Comparison of ENCODE assay signal across 10 cellular contexts in the genomic region with DNA sequence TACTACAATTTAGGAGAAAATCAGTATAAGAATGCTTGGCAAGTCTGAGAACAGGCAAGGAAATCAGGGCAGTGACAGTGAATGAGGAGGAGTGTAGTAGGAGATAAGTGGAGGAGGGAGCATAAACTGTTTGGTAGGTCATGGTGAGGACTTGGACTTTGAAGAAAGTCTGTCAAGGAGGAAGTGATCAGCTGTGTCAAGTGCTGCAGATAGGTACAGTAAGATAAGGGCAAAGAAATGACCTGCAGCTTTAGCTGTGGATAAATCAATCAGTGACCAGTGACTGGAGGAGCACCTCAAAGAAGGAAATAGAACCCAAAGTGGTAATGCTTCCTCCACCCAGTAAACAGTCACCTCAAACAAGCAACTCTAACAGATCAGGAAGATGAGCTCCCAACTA.
A peak's percentile ranks its signal among the peaks of the same experiment; 100 is the strongest.
DNase-seq lines count a peak whose midpoint lies in the region; ATAC-seq and FAIRE-seq lines count a peak whose summit lies in the region.
"Had no signal": no experiment of that assay in that cellular context is flagged by ENCODE, and none has a peak within 500 bp of the region (broad histone marks: within the 10 kb centered on the region; RNA-seq: fewer than 3 reads in every experiment).

No MANE protein-coding gene starts in this region.

- no peaks in the 10 kb centered on the region for H3K9me3 ChIP-seq in small intestine (ENCODE audit: control insufficient read depth, low read depth)
- H3K9me3 ChIP-seq in GM23248 (ENCODE audit: low read depth): no peaks in the 10 kb centered on the region

- no peak overlapping the region for H3K9ac ChIP-seq in GM23248

- peaks cover 2% of the 10 kb centered on the region in 2 donors for H3K36me3 Mint-ChIP-seq in activated T-cell treated with anti-CD3 and anti-CD28 coated beads, Interleukin-2, amount 50 U/mL, for 72 hours (ENCODE audit: insufficient read depth in 2 of 2)
- H3K36me3 Mint-ChIP-seq in activated CD4-positive, alpha-beta memory T cell treated with anti-CD3 and anti-CD28 coated beads for 36 hours: no peaks in the 10 kb centered on the region

- no peaks in the 10 kb centered on the region for H3K4me1 ChIP-seq in small intestine (ENCODE audit: control insufficient read depth in 2 of 2, insufficient read depth in 1 of 2, low read depth in 1 of 2, low read length in 1 of 2)
- H3K4me1 ChIP-seq in GM23248 (ENCODE audit: insufficient read depth): peaks cover 13% of the 10 kb centered on the region

- peaks cover 78% of the 10 kb centered on the region for H3K4me1 Mint-ChIP-seq in activated T-cell treated with anti-CD3 and anti-CD28 coated beads, Interleukin-2, amount 50 U/mL, for 72 hours (ENCODE audit: low read depth)
- peaks cover 69% of the 10 kb centered on the region for H3K4me1 Mint-ChIP-seq in activated CD4-positive, alpha-beta memory T cell treated with anti-CD3 and anti-CD28 coated beads for 36 hours (ENCODE audit: low read depth)

- H3K27ac ChIP-seq in small intestine (ENCODE audit: low read depth in 1 of 2, low read length in 1 of 2) (peak overlapping the region in 1 of 2 donors; percentile 44), GM23248 (no peak overlapping the region)

- no peak overlapping the region for H3K4me2 ChIP-seq in GM23248 (ENCODE audit: unreplicated experiment)

- no peak for FAIRE-seq in small intestine (lab: Jason Lieb, UNC)

- intact Hi-C loops in activated CD4-positive, alpha-beta memory T cell treated with anti-CD3 and anti-CD28 coated beads for 36 hours (cut with micrococcal nuclease): no loop called here

- no peak for DNase-seq in activated T-cell treated with anti-CD3 and anti-CD28 coated beads, Interleukin-2, amount 50 U/mL, for 72 hours
- DNase-seq in activated T-cell treated with anti-CD3 and anti-CD28 coated beads, Interleukin-2, amount 50 U/mL, for 48 hours: no peak
- DNase-seq in activated CD4-positive, alpha-beta memory T cell treated with anti-CD3 and anti-CD28 coated beads for 36 hours: no peak
- DNase-seq in small intestine (peak; percentile 80), GM23248 (no peak), COLO668 (lab: John Stamatoyannopoulos, UW; ENCODE audit: unreplicated experiment) (no peak)
- no peak for DNase-seq in stimulated activated CD4-positive, alpha-beta T cell treated with anti-CD3 and anti-CD28 coated beads, Interleukin-1b, Interleukin-23, amount 100 ng/mL, for 48 hours
- DNase-seq: effector CD4-positive, alpha-beta T cell; NCI-H1694 had no signal

- H3K27me3 Mint-ChIP-seq in activated T-cell treated with anti-CD3 and anti-CD28 coated beads, Interleukin-2, amount 50 U/mL, for 72 hours (ENCODE audit: low read depth): no peaks in the 10 kb centered on the region
- H3K27me3 Mint-ChIP-seq in activated CD4-positive, alpha-beta memory T cell treated with anti-CD3 and anti-CD28 coated beads for 36 hours: no peaks in the 10 kb centered on the region

- peak in 1 of 2 donors; percentile 48 for ATAC-seq in activated T-cell treated with anti-CD3 and anti-CD28 coated beads, Interleukin-2, amount 50 U/mL, for 72 hours (replicated peaks in 1 of 2)
- peak; percentile 61 for ATAC-seq in HG02938 (IDR thresholded peaks at IDR 0.05; ENCODE audit: unreplicated experiment)

- CTCF ChIA-PET in activated CD4-positive, alpha-beta memory T cell treated with anti-CD3 and anti-CD28 coated beads for 36 hours (lab: Charles Lee): interaction anchor here (1.5 kb wide), 1 partner anchor 17 kb away, joined by 5 read pairs; no protein-coding TSS in a partner anchor

- POLR2A ChIA-PET in activated CD4-positive, alpha-beta memory T cell treated with anti-CD3 and anti-CD28 coated beads for 36 hours (lab: Charles Lee): no interaction called here

- H3K9me2 ChIP-seq in GM23248 (ENCODE audit: insufficient read depth): no peaks in the 10 kb centered on the region

- in situ Hi-C loops in GM23248 (cut with MboI): no loop called here

- H3K4me3 ChIP-seq in small intestine (ENCODE audit: low read depth in 1 of 2, low read length in 2 of 2): no peak overlapping the region
- H3K4me3 ChIP-seq in GM23248: no peak overlapping the region

- no peaks in the 10 kb centered on the region for H3K79me2 ChIP-seq in GM23248 (ENCODE audit: insufficient read depth)

- H3K36me3 ChIP-seq in small intestine (ENCODE audit: control insufficient read depth in 2 of 2, insufficient read depth in 2 of 2, low read length in 2 of 2) (no peaks in the 10 kb centered on the region), GM23248 (ENCODE audit: low read depth) (no peaks in the 10 kb centered on the region)

- no peaks in the 10 kb centered on the region for H3K9me3 Mint-ChIP-seq in activated T-cell treated with anti-CD3 and anti-CD28 coated beads, Interleukin-2, amount 50 U/mL, for 72 hours
- H3K9me3 Mint-ChIP-seq in activated CD4-positive, alpha-beta memory T cell treated with anti-CD3 and anti-CD28 coated beads for 36 hours: no peaks in the 10 kb centered on the region

- peak overlapping the region; percentile 59 for H3K27ac Mint-ChIP-seq in activated T-cell treated with anti-CD3 and anti-CD28 coated beads, Interleukin-2, amount 50 U/mL, for 72 hours
- H3K27ac Mint-ChIP-seq in activated CD4-positive, alpha-beta memory T cell treated with anti-CD3 and anti-CD28 coated beads for 36 hours: peak overlapping the region; percentile 15

- H3K27me3 ChIP-seq in small intestine (ENCODE audit: control insufficient read depth in 2 of 2, insufficient read depth in 2 of 2, low read length in 2 of 2): no peaks in the 10 kb centered on the region
- no peaks in the 10 kb centered on the region for H3K27me3 ChIP-seq in GM23248 (replicated peaks; ENCODE audit: insufficient read depth)

- peak overlapping the region in 1 of 2 donors; percentile 0 for H3K4me3 Mint-ChIP-seq in activated T-cell treated with anti-CD3 and anti-CD28 coated beads, Interleukin-2, amount 50 U/mL, for 72 hours
- H3K4me3 Mint-ChIP-seq in activated CD4-positive, alpha-beta memory T cell treated with anti-CD3 and anti-CD28 coated beads for 36 hours: no peak overlapping the region

- H2AFZ ChIP-seq in GM23248: no peak overlapping the region

- peaks cover 11% of the 10 kb centered on the region for H3F3A ChIP-seq in GM23248 (ENCODE audit: insufficient read depth)

- H4K20me1 ChIP-seq in GM23248 (ENCODE audit: insufficient read depth): no peaks in the 10 kb centered on the region
